Comparison of ENCODE assay signal across 31 cellular contexts in the genomic region with DNA sequence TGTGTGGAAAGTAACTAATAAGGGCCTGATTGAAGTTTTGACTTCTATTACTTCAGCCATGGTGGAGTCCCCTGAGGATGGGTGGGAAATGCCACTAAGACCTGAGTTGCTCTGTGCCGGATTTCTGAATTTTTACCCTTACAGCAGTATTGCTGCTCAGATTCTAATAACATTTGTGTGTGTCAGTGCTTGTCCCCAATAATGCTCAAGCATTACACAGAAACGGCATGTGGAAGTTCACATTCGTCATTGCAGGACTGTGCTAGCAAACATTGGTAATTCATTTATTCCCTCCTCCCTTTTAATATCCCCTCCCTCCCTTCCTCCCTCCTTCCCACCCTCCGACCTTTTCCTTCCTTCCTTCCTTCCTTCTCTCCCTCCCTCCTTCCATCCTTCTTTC.
DNase-seq lines count a peak whose midpoint lies in the region; ATAC-seq, FAIRE-seq and TF ChIP-seq lines count a peak whose summit lies in the region.
"Had no signal": no experiment of that assay in that cellular context is flagged by ENCODE, and none has a peak within 500 bp of the region (broad histone marks: within the 10 kb centered on the region; RNA-seq: fewer than 3 reads in every experiment).

No MANE protein-coding gene starts in this region.

- no peak overlapping the region for H4K8ac ChIP-seq in mesendoderm (ENCODE audit: low read depth, low read length)

- BruUV-seq in HepG2 (replicated peaks; lab: Mats Ljungman, UMichigan), result no TSS peak

- H3K4me2 ChIP-seq in HepG2 (ENCODE audit: low read depth, low read length), result no peak overlapping the region
- H3K4me2 ChIP-seq in mesendoderm (ENCODE audit: low read length), result no peak overlapping the region
- H3K4me2 ChIP-seq: A549, BLaER1 had no signal

- H3K27ac ChIP-seq in HepG2 (ENCODE audit: extremely low read length, insufficient read depth, low read length), result no peak overlapping the region
- no peak overlapping the region for H3K27ac ChIP-seq in right lobe of liver
- H3K27ac ChIP-seq in mesendoderm (ENCODE audit: low read depth, low read length), result no peak overlapping the region
- H3K27ac ChIP-seq: 22Rv1; A549; BLaER1; BLaER1 treated with 17β-estradiol and CSF1 and Interleukin-3, amounts not matched to agents 10 nM and 100 nM; C4-2B had no signal

- H3K9ac ChIP-seq in HepG2 (ENCODE audit: insufficient read depth, low read depth, low read length) (no peak overlapping the region), mesendoderm (ENCODE audit: low read length) (no peak overlapping the region)
- H3K9ac ChIP-seq: BLaER1; BLaER1 treated with 17β-estradiol and CSF1 and Interleukin-3, amounts not matched to agents 10 nM and 100 nM had no signal

- no peak for DNase-seq in HepG2 (ENCODE audit: low spot score)
- no peak for DNase-seq in right lobe of liver
- DNase-seq in mesendoderm, result no peak
- DNase-seq in DMS153 treated with DMSO at 0.1 percent for 48 hours (lab: John Stamatoyannopoulos, UW; ENCODE audit: unreplicated experiment), result no peak
- DNase-seq: 8988T; ACHN; AML-193; BE2C; C1 segment of cervical spinal cord; Caco-2; Calu3; CD4-positive, alpha-beta memory T cell; CD4-positive, alpha-beta T cell; CD4-positive, CD25-positive, alpha-beta regulatory T cell; CD8-positive, alpha-beta memory T cell; CD8-positive, alpha-beta T cell; COR-L47; DMS 273 treated with DMSO at 0.1 percent for 48 hours; DMS153; DMS53; DMS79; DMS79 treated with DMSO at 0.1 percent for 48 hours; DND-41; EL had no signal

- H2AFZ ChIP-seq in HepG2 (ENCODE audit: low read length), result no peak overlapping the region

- no peak for TF ChIP-seq CTCF in HepG2 (CRISPR knock-in tag; IDR thresholded peaks at IDR 0.05)
- TF ChIP-seq CTCF in right lobe of liver (IDR thresholded peaks at IDR 0.05), result no peak

- TF ChIP-seq EP300 in HepG2 (IDR thresholded peaks at IDR 0.05; ENCODE audit: low read depth in 2 of 2, low read length in 2 of 2) (no peak), HepG2 (CRISPR knock-in tag; IDR thresholded peaks at IDR 0.05; ENCODE audit: borderline replicate concordance) (no peak)

- ATAC-seq in HepG2 (no peak), right lobe of liver (no peak)
- ATAC-seq: A549; CD8-positive, alpha-beta T cell had no signal

- no peak overlapping the region for H3K23ac ChIP-seq in mesendoderm (ENCODE audit: low read length)

- in situ Hi-C loops in HepG2 (cut with HindIII; ENCODE audit: extremely low pct_ligation_motif_present, low pct_unique_long_range_greater_than_20kb), result no loop called here

- no peak for TF ChIP-seq RAD21 in HepG2 (CRISPR knock-in tag; IDR thresholded peaks at IDR 0.05)

- POLR2A ChIA-PET in HepG2 (lab: Yijun Ruan, JAX), result no interaction called here

- no peaks in the 10 kb centered on the region for H3K4me1 ChIP-seq in HepG2 (ENCODE audit: insufficient read depth, low read length)
- no peaks in the 10 kb centered on the region for H3K4me1 ChIP-seq in right lobe of liver
- peaks cover 10% of the 10 kb centered on the region for H3K4me1 ChIP-seq in mesendoderm (ENCODE audit: control insufficient read depth, low read depth, low read length)
- H3K4me1 ChIP-seq: A549, BE2C, BLaER1, Caco-2 had no signal

- TF ChIP-seq POLR2A in HepG2 (IDR thresholded peaks at IDR 0.05; ENCODE audit: insufficient read depth in 1 of 2, low read depth in 2 of 2, low read length in 2 of 2) (no peak), right lobe of liver (IDR thresholded peaks at IDR 0.05) (no peak)

- H4K5ac ChIP-seq in mesendoderm (ENCODE audit: low read length), result no peak overlapping the region

- H2AK5ac ChIP-seq in mesendoderm (ENCODE audit: low read length), result no peak overlapping the region

- no peak overlapping the region for H2BK120ac ChIP-seq in mesendoderm (ENCODE audit: low read depth, low read length)

- CTCF ChIA-PET in HepG2 (lab: Yijun Ruan, JAX; ENCODE audit: low intra/inter-chr PET ratio, low total read pairs), result no interaction called here

- no peaks in the 10 kb centered on the region for H4K20me1 ChIP-seq in HepG2 (ENCODE audit: insufficient read depth, low read length)
- H4K20me1 ChIP-seq: BLaER1; BLaER1 treated with 17β-estradiol and CSF1 and Interleukin-3, amounts not matched to agents 10 nM and 100 nM had no signal

- no peak overlapping the region for H3K56ac ChIP-seq in mesendoderm (ENCODE audit: low read length)

- no peak overlapping the region for H2BK5ac ChIP-seq in mesendoderm (ENCODE audit: low read length)

- no peak overlapping the region for H3K18ac ChIP-seq in mesendoderm (ENCODE audit: low read length)

- H3K9me3 ChIP-seq in HepG2 (ENCODE audit: low read length) (no peaks in the 10 kb centered on the region), right lobe of liver (no peaks in the 10 kb centered on the region)
- H3K9me3 ChIP-seq: A549; BE2C; BLaER1; BLaER1 treated with 17β-estradiol and CSF1 and Interleukin-3, amounts not matched to agents 10 nM and 100 nM; Caco-2 had no signal

- H3K79me1 ChIP-seq in mesendoderm (ENCODE audit: low read length), result no peaks in the 10 kb centered on the region

- FAIRE-seq in HepG2 (lab: Jason Lieb, UNC), result no peak
- FAIRE-seq: A204.1, A549, D721Med had no signal

- 28% methylated on average over 4 of the region's 4 CpGs for WGBS in HepG2 (ENCODE audit: low lambda C conversion rate)
- WGBS in right lobe of liver (ENCODE audit: insufficient coverage, low coverage, low lambda C conversion rate, missing lambda C conversion rate), result 47% methylated on average over 3 of the region's 4 CpGs
- WGBS in mesendoderm (ENCODE audit: extremely low coverage, insufficient coverage, low lambda C conversion rate), result 100% methylated on average over 1 of the region's 4 CpGs

- H2BK15ac ChIP-seq in mesendoderm (replicated peaks; ENCODE audit: low read depth), result no peak overlapping the region

- H3K79me2 ChIP-seq in HepG2 (ENCODE audit: insufficient read depth, low read length) (no peaks in the 10 kb centered on the region), mesendoderm (ENCODE audit: control insufficient read depth, insufficient read depth, low read length) (no peaks in the 10 kb centered on the region)

- H3K27me3 ChIP-seq in HepG2 (ENCODE audit: control insufficient read depth in 1 of 2, insufficient read depth in 2 of 2, low read length in 2 of 2) (no peaks in the 10 kb centered on the region), right lobe of liver (no peaks in the 10 kb centered on the region), mesendoderm (ENCODE audit: insufficient read depth, low read length, poor library complexity) (no peaks in the 10 kb centered on the region)
- H3K27me3 ChIP-seq: BE2C; BLaER1; BLaER1 treated with 17β-estradiol and CSF1 and Interleukin-3, amounts not matched to agents 10 nM and 100 nM had no signal

- intact Hi-C loops in HepG2 (cut with micrococcal nuclease; ENCODE audit: unreplicated experiment) (no loop called here), right lobe of liver (cut with DNase I) (no loop called here)

- peak overlapping the region; percentile 27 for H3K4ac ChIP-seq in mesendoderm (ENCODE audit: low read depth, low read length)

- no peak overlapping the region for H3K4me3 ChIP-seq in HepG2 (replicated peaks in 1 of 3; ENCODE audit: insufficient read depth in 1 of 3, low read depth in 2 of 3, low read length in 3 of 3)
- H3K4me3 ChIP-seq in right lobe of liver, result no peak overlapping the region
- no peak overlapping the region for H3K4me3 ChIP-seq in mesendoderm (ENCODE audit: low read length)
- H3K4me3 ChIP-seq: A549; BLaER1; BLaER1 treated with 17β-estradiol and CSF1 and Interleukin-3, amounts not matched to agents 10 nM and 100 nM had no signal

- H3K36me3 ChIP-seq in HepG2 (replicated peaks in 1 of 2; ENCODE audit: control insufficient read depth in 1 of 2, insufficient read depth in 2 of 2, low read length in 2 of 2), result no peaks in the 10 kb centered on the region
- no peaks in the 10 kb centered on the region for H3K36me3 ChIP-seq in right lobe of liver
- H3K36me3 ChIP-seq in mesendoderm (ENCODE audit: control insufficient read depth, insufficient read depth, low read length), result no peaks in the 10 kb centered on the region
- H3K36me3 ChIP-seq: BE2C; BLaER1; BLaER1 treated with 17β-estradiol and CSF1 and Interleukin-3, amounts not matched to agents 10 nM and 100 nM had no signal

TF ChIP-seq in HepG2, 621 proteins besides CTCF, POLR2A, EP300 and RAD21:
- TF ChIP-seq DBP (CRISPR knock-in tag; IDR thresholded peaks at IDR 0.05; ENCODE audit: not compliant biosample characterization) (no peak), PCBP2 (optimal IDR thresholded peaks at IDR 0.05; ENCODE audit: low read depth, low read length, poor library complexity, severe bottlenecking) (peak; percentile 21), HNRNPK (IDR thresholded peaks at IDR 0.05; ENCODE audit: low read depth, low read length, poor library complexity, severe bottlenecking) (peak; percentile 92)
